25 cellular contexts compared by ENCODE assay signal in the genomic region with DNA sequence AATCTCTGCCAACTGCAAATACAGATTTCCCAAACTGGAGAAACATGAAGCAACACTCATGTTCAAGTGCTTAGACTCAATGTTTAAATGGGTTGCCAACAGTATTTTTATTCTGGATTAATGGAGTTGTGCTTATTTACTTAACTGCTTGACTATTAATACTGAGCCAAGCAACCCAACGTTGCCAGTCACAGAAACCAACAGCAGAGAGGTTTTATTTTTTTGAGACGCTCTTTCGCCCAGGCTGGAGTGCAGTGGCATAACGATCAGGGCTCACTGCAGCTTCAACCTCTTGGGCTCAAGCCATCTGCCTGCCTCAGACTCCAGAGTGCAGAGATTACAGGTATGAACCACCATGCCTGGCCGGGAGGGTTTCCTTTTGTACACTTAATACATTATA. TPM values are rescaled to one million over a fixed set of nuclear protein-coding genes. Genes with fewer than 3 reads are reported as not detected.
"Had no signal": no experiment of that assay in that cellular context is flagged by ENCODE, and none has a peak within 500 bp of the region (broad histone marks: within the 10 kb centered on the region; RNA-seq: fewer than 3 reads in every experiment).

No MANE protein-coding gene starts in this region.

- H3K4me1 Mint-ChIP-seq: activated T-helper 17 cell treated with anti-CD3 and anti-CD28 coated beads, Interleukin-2, amount 50 U/mL, for 72 hours; natural killer cell had no signal

- H3K27ac ChIP-seq: esophagus muscularis mucosa, gastroesophageal sphincter, heart left ventricle, ovary, stomach, testis had no signal

- H3K4me1 ChIP-seq: testis had no signal

- H3K9me3 ChIP-seq: ovary, testis had no signal

- H3K9me3 Mint-ChIP-seq: activated T-helper 17 cell treated with anti-CD3 and anti-CD28 coated beads, Interleukin-2, amount 50 U/mL, for 72 hours; type B pancreatic cell had no signal

- DNase-seq: activated CD4-positive, alpha-beta memory T cell treated with anti-CD3 and anti-CD28 coated beads, Interleukin-2, amount 10 ng/mL, durations not matched to agents 7 days and 5 days; activated CD4-positive, alpha-beta T cell treated with anti-CD3 and anti-CD28 coated beads for 48 hours; activated CD4-positive, CD25-positive, alpha-beta regulatory T cell; activated naive CD4-positive, alpha-beta T cell; activated T-cell treated with anti-CD3 and anti-CD28 coated beads, Interleukin-2, amount 50 U/mL, for 1 hour; aorta; cerebellar nuclear complex; effector CD4-positive, alpha-beta T cell; heart left ventricle; left ventricle myocardium superior; natural killer cell; ovary; stimulated activated CD4-positive, alpha-beta T cell treated with anti-CD3 and anti-CD28 coated beads, Interleukin-4, amount 100 ng/mL, for 1 hour; stomach; T-helper 1 cell; T-helper 9 cell; testis had no signal

- ATAC-seq: activated T-helper 17 cell treated with anti-CD3 and anti-CD28 coated beads, Interleukin-2, amount 50 U/mL, for 72 hours; gastroesophageal sphincter; heart left ventricle; left ventricle myocardium superior; natural killer cell; sciatic nerve had no signal

- H3K27ac Mint-ChIP-seq: activated CD4-positive, alpha-beta memory T cell treated with anti-CD3 and anti-CD28 coated beads, Interleukin-2, amount 10 ng/mL, durations not matched to agents 7 days and 5 days; activated T-helper 17 cell treated with anti-CD3 and anti-CD28 coated beads, Interleukin-2, amount 50 U/mL, for 72 hours; natural killer cell; type B pancreatic cell had no signal

- H3K4me3 Mint-ChIP-seq: activated CD4-positive, alpha-beta memory T cell treated with anti-CD3 and anti-CD28 coated beads, Interleukin-2, amount 10 ng/mL, durations not matched to agents 7 days and 5 days; activated T-helper 17 cell treated with anti-CD3 and anti-CD28 coated beads, Interleukin-2, amount 50 U/mL, for 72 hours; natural killer cell; type B pancreatic cell had no signal

- H3K4me2 ChIP-seq: smooth muscle cell had no signal

- H3K4me3 ChIP-seq: esophagus muscularis mucosa, gastroesophageal sphincter, heart left ventricle, ovary, smooth muscle cell, stomach, testis had no signal

- H3K27me3 ChIP-seq: esophagus muscularis mucosa, gastroesophageal sphincter, heart left ventricle, ovary, stomach, testis had no signal

- H3K36me3 ChIP-seq: ovary had no signal

- H3K27me3 Mint-ChIP-seq: activated CD4-positive, alpha-beta memory T cell treated with anti-CD3 and anti-CD28 coated beads, Interleukin-2, amount 10 ng/mL, durations not matched to agents 7 days and 5 days; activated T-helper 17 cell treated with anti-CD3 and anti-CD28 coated beads, Interleukin-2, amount 50 U/mL, for 72 hours; type B pancreatic cell had no signal

RNA-seq across cellular contexts. Expression of a gene that starts 55.0 kb away (rescaled TPM):
- total RNA-seq: activated CD4-positive, alpha-beta memory T cell treated with anti-CD3 and anti-CD28 coated beads, Interleukin-2, amount 10 ng/mL, durations not matched to agents 7 days and 5 days; activated T-helper 17 cell treated with anti-CD3 and anti-CD28 coated beads, Interleukin-2, amount 50 U/mL, for 72 hours; aorta; esophagus muscularis mucosa; gastroesophageal sphincter; heart left ventricle; kidney epithelial cell; left ventricle myocardium superior; mesenteric fat pad; natural killer cell; ovary; sciatic nerve; smooth muscle cell; stomach had no signal
